Comparison of ENCODE assay signal across 8 cellular contexts in the genomic region with DNA sequence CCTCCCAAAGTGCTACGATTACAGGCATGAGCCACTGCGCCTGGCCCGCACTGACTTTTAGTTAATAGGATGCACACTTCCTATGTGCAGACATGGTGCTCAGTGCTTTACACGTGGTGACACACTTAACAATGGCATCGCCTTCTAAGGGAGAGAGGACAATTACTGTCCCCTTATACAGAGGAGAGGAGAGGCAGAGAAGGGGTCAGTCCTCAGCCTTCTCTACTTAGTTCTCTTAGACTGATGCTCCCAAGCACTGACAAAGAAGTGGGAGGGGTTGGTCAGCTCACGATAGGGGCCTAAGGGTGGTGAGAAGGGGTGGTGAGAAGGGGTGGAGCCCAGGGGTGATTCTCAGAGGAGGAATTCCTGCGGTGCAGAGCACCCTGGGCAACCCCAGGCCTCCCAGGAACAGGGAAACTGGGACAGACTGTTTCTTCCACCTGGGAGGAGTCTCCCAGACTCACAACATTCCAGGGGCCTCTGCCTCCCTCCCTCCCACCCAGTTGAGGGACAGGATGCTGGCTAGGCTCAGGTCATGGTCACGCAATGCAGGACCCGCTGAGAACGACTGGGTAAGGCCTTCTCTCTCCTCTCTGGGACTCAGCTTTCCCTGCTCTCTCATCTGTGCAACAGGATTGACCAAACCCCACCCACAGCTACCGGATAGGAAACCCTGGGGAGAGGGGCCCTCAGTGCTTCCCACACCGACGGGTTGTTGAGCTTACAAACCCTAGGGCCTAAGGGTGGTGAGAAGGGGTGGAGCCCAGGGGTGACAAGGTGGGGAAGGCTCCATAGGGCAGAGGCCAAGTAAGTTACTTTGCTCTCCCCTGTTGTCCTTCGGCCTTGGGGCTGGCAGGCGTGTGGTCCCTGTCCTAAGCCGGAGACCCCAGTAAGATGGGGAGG. TPM values are rescaled to one million over a fixed set of nuclear protein-coding genes. Genes with fewer than 3 reads are reported as not detected.
DNase-seq lines count a peak whose midpoint lies in the region; ATAC-seq and TF ChIP-seq lines count a peak whose summit lies in the region.

No MANE protein-coding gene starts in this region.

- intact Hi-C loops in activated CD8-positive, alpha-beta T cell treated with anti-CD3 and anti-CD28 coated beads for 36 hours (cut with micrococcal nuclease), result no loop called here

- TF ChIP-seq CTCF in AG09309 (IDR thresholded peaks at IDR 0.05; ENCODE audit: control insufficient read depth, insufficient read depth, low read depth, low read length, missing control alignments), result no peak
- no peak for TF ChIP-seq CTCF in HFF-Myc (IDR thresholded peaks at IDR 0.05; ENCODE audit: low read depth, low read length, missing control alignments)
- TF ChIP-seq CTCF in activated CD8-positive, alpha-beta T cell treated with anti-CD3 and anti-CD28 coated beads for 36 hours (IDR thresholded peaks at IDR 0.05), result no peak

- H3K9me3 ChIP-seq in skeletal muscle satellite cell (replicated peaks; ENCODE audit: low read length), result no peaks in the 10 kb centered on the region

- H3K27me3 ChIP-seq in skeletal muscle satellite cell (ENCODE audit: control insufficient read depth, insufficient read depth, low read length), result no peaks in the 10 kb centered on the region

- ATAC-seq in activated CD8-positive, alpha-beta T cell treated with anti-CD3 and anti-CD28 coated beads for 36 hours, result peak; percentile 25
- ATAC-seq in GM18517 (IDR thresholded peaks at IDR 0.05; ENCODE audit: unreplicated experiment), result no peak

- CTCF ChIA-PET in activated CD8-positive, alpha-beta T cell treated with anti-CD3 and anti-CD28 coated beads for 36 hours (lab: Charles Lee), result interaction anchor here (8.8 kb wide), 1 partner anchor 14 kb away, joined by 86 read pairs; no protein-coding TSS in a partner anchor

- DNase-seq in AG09309 (ENCODE audit: low read depth), result peak; percentile 38
- no peak for DNase-seq in HFF-Myc (ENCODE audit: extremely low read depth, low read depth)
- peak; percentile 64 for DNase-seq in activated CD8-positive, alpha-beta T cell treated with anti-CD3 and anti-CD28 coated beads for 36 hours
- peak; percentile 30 for DNase-seq in foreskin melanocyte
- DNase-seq in Ammon's horn (ENCODE audit: low spot score), result no peak
- no peak for DNase-seq in NCI-H446 (lab: John Stamatoyannopoulos, UW)

- POLR2A ChIA-PET in activated CD8-positive, alpha-beta T cell treated with anti-CD3 and anti-CD28 coated beads for 36 hours (lab: Charles Lee), result interaction anchor here (1.0 to 5.5 kb wide), 6 partner anchors 9 to 463 kb away, joined by 3 to 32 read pairs (median 6); a partner anchor contains a TSS

- H3K9ac ChIP-seq in skeletal muscle satellite cell (ENCODE audit: low read depth, low read length), result peak overlapping the region; percentile 91

- H3K4me1 Mint-ChIP-seq in activated CD8-positive, alpha-beta T cell treated with anti-CD3 and anti-CD28 coated beads for 36 hours (ENCODE audit: low read depth), result peaks cover 26% of the 10 kb centered on the region

- H3K27ac Mint-ChIP-seq in activated CD8-positive, alpha-beta T cell treated with anti-CD3 and anti-CD28 coated beads for 36 hours, result peak overlapping the region; percentile 67

- H3K4me2 ChIP-seq in skeletal muscle satellite cell (ENCODE audit: low read length), result peak overlapping the region; percentile 85

- H3K36me3 ChIP-seq in skeletal muscle satellite cell (ENCODE audit: insufficient read depth, low read length), result no peaks in the 10 kb centered on the region

- no peaks in the 10 kb centered on the region for H3K9me3 Mint-ChIP-seq in activated CD8-positive, alpha-beta T cell treated with anti-CD3 and anti-CD28 coated beads for 36 hours

- H3K4me3 ChIP-seq in AG09309 (ENCODE audit: control insufficient read depth, low read depth, low read length) (peak overlapping the region; percentile 84), HFF-Myc (replicated peaks; ENCODE audit: low read depth, low read length) (peak overlapping the region; percentile 85), skeletal muscle satellite cell (ENCODE audit: low read length) (peak overlapping the region; percentile 90)

- peaks cover 2% of the 10 kb centered on the region for H3K36me3 Mint-ChIP-seq in activated CD8-positive, alpha-beta T cell treated with anti-CD3 and anti-CD28 coated beads for 36 hours (ENCODE audit: low read depth)

- H3K27me3 Mint-ChIP-seq in activated CD8-positive, alpha-beta T cell treated with anti-CD3 and anti-CD28 coated beads for 36 hours, result no peaks in the 10 kb centered on the region

- H3K4me1 ChIP-seq in skeletal muscle satellite cell (ENCODE audit: control insufficient read depth, insufficient read depth, low read length), result peaks cover 30% of the 10 kb centered on the region

- H3K4me3 Mint-ChIP-seq in activated CD8-positive, alpha-beta T cell treated with anti-CD3 and anti-CD28 coated beads for 36 hours, result peak overlapping the region; percentile 83

RNA-seq across cellular contexts. Expression of a gene that starts 1.6 kb away (rescaled TPM):
- total RNA-seq in activated CD8-positive, alpha-beta T cell treated with anti-CD3 and anti-CD28 coated beads for 36 hours, result 10 to 100 TPM; 26.6 to 28.0 TPM
- 20.8 and 26.4 TPM in 2 replicates for total RNA-seq in skeletal muscle satellite cell (2012; rRNA removed)

RNA-seq across cellular contexts. Expression of a gene that starts 9.3 kb away (rescaled TPM):
- 100 to 1,000 TPM; 289 to 302 TPM for total RNA-seq in activated CD8-positive, alpha-beta T cell treated with anti-CD3 and anti-CD28 coated beads for 36 hours
- 59.0 and 86.9 TPM in 2 replicates for total RNA-seq in skeletal muscle satellite cell (2012; rRNA removed)

RNA-seq across cellular contexts. Expression of a gene that starts 40.1 kb away (rescaled TPM):
- 1 to 10 TPM; 1.1 to 1.3 TPM for total RNA-seq in activated CD8-positive, alpha-beta T cell treated with anti-CD3 and anti-CD28 coated beads for 36 hours
- 1.3 and 2.3 TPM in 2 replicates for total RNA-seq in skeletal muscle satellite cell (2012; rRNA removed)

Comparison
In these comparisons a context has a peak if more than half of its experiments do, and no peak if none do; other contexts are left out.
1. DNase-seq: peak in AG09309 (single experiment), activated CD8-positive, alpha-beta T cell treated with anti-CD3 and anti-CD28 coated beads for 36 hours (single experiment) and foreskin melanocyte (single experiment); none in HFF-Myc (single experiment), Ammon's horn (single experiment) and NCI-H446 (0 of 2).
2. Peak in every context shown above with its lines, with median percentiles within 50 percentile points of each other: H3K4me3 ChIP-seq.